Comparison of ENCODE assay signal across 18 cellular contexts in the genomic region with DNA sequence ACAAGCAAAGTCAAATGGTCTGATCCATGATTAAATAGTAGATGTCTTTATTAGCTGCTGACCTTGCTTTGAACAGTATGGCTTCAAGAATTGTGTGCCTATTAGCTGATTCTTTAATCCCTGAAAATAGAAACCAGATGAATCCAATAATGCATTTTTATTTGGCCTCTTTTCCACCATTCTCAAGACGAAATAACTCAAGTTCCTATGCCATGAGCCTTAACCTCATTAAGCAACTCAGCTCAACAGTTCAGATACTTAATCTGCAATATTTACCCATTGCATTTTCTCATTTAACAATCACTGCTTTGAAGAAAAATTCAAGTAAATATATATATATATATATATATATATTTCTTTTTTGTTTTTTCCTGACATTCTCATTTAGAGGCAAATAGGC.
"Had no signal": no experiment of that assay in that cellular context is flagged by ENCODE, and none has a peak within 500 bp of the region (broad histone marks: within the 10 kb centered on the region; RNA-seq: fewer than 3 reads in every experiment).

No MANE protein-coding gene starts in this region.

- H3K4me1 Mint-ChIP-seq: activated CD8-positive, alpha-beta memory T cell treated with anti-CD3 and anti-CD28 coated beads, Interleukin-2, amount 10 ng/mL, durations not matched to agents 7 days and 5 days; activated naive CD8-positive, alpha-beta T cell treated with anti-CD3 and anti-CD28 coated beads for 36 hours; immature natural killer cell had no signal

- ATAC-seq: activated CD8-positive, alpha-beta memory T cell treated with anti-CD3 and anti-CD28 coated beads, Interleukin-2, amount 10 ng/mL, durations not matched to agents 7 days and 5 days had no signal

- H3K27ac Mint-ChIP-seq: activated CD8-positive, alpha-beta memory T cell treated with anti-CD3 and anti-CD28 coated beads, Interleukin-2, amount 10 ng/mL, durations not matched to agents 7 days and 5 days; activated naive CD8-positive, alpha-beta T cell treated with anti-CD3 and anti-CD28 coated beads for 36 hours; immature natural killer cell had no signal

- H3K4me3 Mint-ChIP-seq: activated CD8-positive, alpha-beta memory T cell treated with anti-CD3 and anti-CD28 coated beads, Interleukin-2, amount 10 ng/mL, durations not matched to agents 7 days and 5 days; activated naive CD8-positive, alpha-beta T cell treated with anti-CD3 and anti-CD28 coated beads for 36 hours; immature natural killer cell; naive B cell had no signal

- H3K36me3 ChIP-seq: cardiac muscle cell, esophagus squamous epithelium, right atrium auricular region had no signal

- H3K27me3 Mint-ChIP-seq: activated CD8-positive, alpha-beta memory T cell treated with anti-CD3 and anti-CD28 coated beads, Interleukin-2, amount 10 ng/mL, durations not matched to agents 7 days and 5 days; activated naive CD8-positive, alpha-beta T cell treated with anti-CD3 and anti-CD28 coated beads for 36 hours; naive B cell had no signal

- H3K27ac ChIP-seq: cardiac muscle cell, esophagus squamous epithelium, right atrium auricular region had no signal

- H3K27me3 ChIP-seq: cardiac muscle cell, esophagus squamous epithelium, right atrium auricular region had no signal

- H3K9me3 Mint-ChIP-seq: activated naive CD8-positive, alpha-beta T cell treated with anti-CD3 and anti-CD28 coated beads for 36 hours had no signal

- H3K4me3 ChIP-seq: cardiac muscle cell, esophagus squamous epithelium, lung, right atrium auricular region had no signal

- H3K36me3 Mint-ChIP-seq: activated CD8-positive, alpha-beta memory T cell treated with anti-CD3 and anti-CD28 coated beads, Interleukin-2, amount 10 ng/mL, durations not matched to agents 7 days and 5 days; activated naive CD8-positive, alpha-beta T cell treated with anti-CD3 and anti-CD28 coated beads for 36 hours; immature natural killer cell had no signal

- H3K4me1 ChIP-seq: esophagus squamous epithelium, right atrium auricular region had no signal

- H3K9me3 ChIP-seq: esophagus squamous epithelium, right atrium auricular region had no signal

- DNase-seq: activated CD4-positive, alpha-beta T cell treated with anti-CD3 and anti-CD28 coated beads, Interleukin-2, amount 50 U/mL, for 48 hours; activated CD4-positive, CD25-positive, alpha-beta regulatory T cell treated with anti-CD3 and anti-CD28 coated beads, Interleukin-2, amount 50 U/mL, for 72 hours; activated CD8-positive, alpha-beta memory T cell treated with anti-CD3 and anti-CD28 coated beads, Interleukin-2, amount 10 ng/mL, durations not matched to agents 7 days and 5 days; activated gamma-delta T cell; activated naive CD8-positive, alpha-beta T cell treated with anti-CD3 and anti-CD28 coated beads for 36 hours; activated T-cell treated with anti-CD3 and anti-CD28 coated beads, Interleukin-2, amount 50 U/mL, for 48 hours; aorta; esophagus squamous epithelium; glutamatergic neuron; immature natural killer cell; midbrain; naive B cell; stimulated activated CD4-positive, alpha-beta T cell treated with anti-CD3 and anti-CD28 coated beads, Interleukin-2, amount 100 ng/mL, for 24 hours; stimulated activated naive CD4-positive, alpha-beta T cell treated with Interleukin-2 at 50 U/mL for 16 hours; trophoblast cell had no signal
